ENCODE assay signal across 12 cellular contexts in genomic region chr11:73227571-73228211, GRCh38. TPM values are rescaled to one million over a fixed set of nuclear protein-coding genes. Genes with fewer than 3 reads are reported as not detected.
A peak's percentile ranks its signal among the peaks of the same experiment; 100 is the strongest.
DNase-seq lines count a peak whose midpoint lies in the region; ATAC-seq and TF ChIP-seq lines count a peak whose summit lies in the region.
"Had no signal": no experiment of that assay in that cellular context is flagged by ENCODE, and none has a peak within 500 bp of the region (broad histone marks: within the 10 kb centered on the region; RNA-seq: fewer than 3 reads in every experiment).

No MANE protein-coding gene starts in this region.

- H3K27ac ChIP-seq in breast epithelium, result peak overlapping the region in 1 of 2 donors; percentile 48
- H3K27ac ChIP-seq: testis had no signal

- TF ChIP-seq POLR2A in breast epithelium (IDR thresholded peaks at IDR 0.05) (no peak), lower leg skin (IDR thresholded peaks at IDR 0.05) (no peak)

- ATAC-seq in HG03045 (IDR thresholded peaks at IDR 0.05; ENCODE audit: unreplicated experiment) (no peak), HG02759 (IDR thresholded peaks at IDR 0.05; ENCODE audit: unreplicated experiment) (no peak)
- ATAC-seq: heart left ventricle had no signal

- no peaks in the 10 kb centered on the region for H3K36me3 ChIP-seq in breast epithelium

- intact Hi-C loops in breast epithelium (cut with DNase I; ENCODE audit: low total_unique reads), result no loop called here
- intact Hi-C loops in lower leg skin (cut with DNase I; ENCODE audit: low total_unique reads), result no loop called here

- H3K4me3 ChIP-seq in breast epithelium (no peak overlapping the region), lower leg skin (ENCODE audit: low read depth, poor library complexity, severe bottlenecking) (no peak overlapping the region)
- H3K4me3 ChIP-seq: heart left ventricle, testis had no signal

- no peaks in the 10 kb centered on the region for H3K9me3 ChIP-seq in breast epithelium
- H3K9me3 ChIP-seq: heart left ventricle, testis had no signal

- 49 to 58% methylated on average over 9 to 12 of the region's 12 CpGs for WGBS in lower leg skin, 2 donors

- peak in 2 of 3 donors; percentile 37 to 47 for TF ChIP-seq CTCF in breast epithelium (IDR thresholded peaks at IDR 0.05)
- TF ChIP-seq CTCF in lower leg skin (IDR thresholded peaks at IDR 0.05), result no peak

- H3K4me1 ChIP-seq in breast epithelium, result peaks cover 0 to 9% of the 10 kb centered on the region in 2 donors
- H3K4me1 ChIP-seq: testis had no signal

- H3K27me3 ChIP-seq in breast epithelium, result no peaks in the 10 kb centered on the region
- H3K27me3 ChIP-seq: heart left ventricle, testis had no signal

- peak; percentile 38 for DNase-seq in activated CD8-positive, alpha-beta memory T cell treated with anti-CD3 and anti-CD28 coated beads, Interleukin-2, amount 50 U/mL, for 48 hours
- no peak for DNase-seq in activated CD8-positive, alpha-beta memory T cell treated with anti-CD3 and anti-CD28 coated beads, Interleukin-2, amount 50 U/mL, for 4 hours
- DNase-seq in breast epithelium (ENCODE audit: low spot score in 2 of 2) (peak; percentile 58 to 87), lower leg skin (ENCODE audit: low spot score in 2 of 2) (peak; percentile 49 to 86)
- no peak for DNase-seq in stimulated activated CD4-positive, alpha-beta T cell treated with anti-CD3 and anti-CD28 coated beads, Interleukin-15, amount 100 ng/mL, for 24 hours
- DNase-seq in activated CD4-positive, alpha-beta T cell treated with anti-CD3 and anti-CD28 coated beads, Interleukin-2, amount 50 U/mL, for 48 hours, result no peak
- DNase-seq: stimulated activated CD4-positive, alpha-beta T cell treated with anti-CD3 and anti-CD28 coated beads, Interleukin-4, amount 100 ng/mL, for 1 hour; testis had no signal

RNA-seq across cellular contexts. Expression of gene P2RY2, which starts 9.6 kb away (rescaled TPM):
- total RNA-seq in breast epithelium (1 to 10 TPM in 2 of 3 donors, under 1 TPM in 1; 0.32 to 7.6 (median 5.2) TPM), lower leg skin (1 to 10 TPM; 3.2 to 8.7 (median 5.1) TPM)
- total RNA-seq: activated T-helper 1 cell treated with anti-CD3 and anti-CD28 coated beads, Interleukin-12 subunit alpha, Interleukin-12 subunit beta, Interleukin-2, Interleukin-4 antibody, amounts not matched to agents 30 ng/mL and 10 ng/mL and 1 ng/mL, durations not matched to agents 14 hours and 24 hours and 36 hours had no signal

RNA-seq across cellular contexts. Expression of gene P2RY6, which starts 44.4 kb away (rescaled TPM):
- total RNA-seq in breast epithelium (1 to 10 TPM; 1.6 to 3.4 (median 1.9) TPM), lower leg skin (under 1 TPM in 2 of 4 donors, not detected in 2; 0.46 to 0.81 TPM)
- total RNA-seq: activated T-helper 1 cell treated with anti-CD3 and anti-CD28 coated beads, Interleukin-12 subunit alpha, Interleukin-12 subunit beta, Interleukin-2, Interleukin-4 antibody, amounts not matched to agents 30 ng/mL and 10 ng/mL and 1 ng/mL, durations not matched to agents 14 hours and 24 hours and 36 hours had no signal

Comparison
In these comparisons a context has a peak if more than half of its experiments do, and no peak if none do; other contexts are left out.
1. DNase-seq: peak in activated CD8-positive, alpha-beta memory T cell treated with anti-CD3 and anti-CD28 coated beads, Interleukin-2, amount 50 U/mL, for 48 hours (single experiment), breast epithelium (2 of 2) and lower leg skin (2 of 2); none in activated CD8-positive, alpha-beta memory T cell treated with anti-CD3 and anti-CD28 coated beads, Interleukin-2, amount 50 U/mL, for 4 hours (single experiment), stimulated activated CD4-positive, alpha-beta T cell treated with anti-CD3 and anti-CD28 coated beads, Interleukin-15, amount 100 ng/mL, for 24 hours (single experiment) and activated CD4-positive, alpha-beta T cell treated with anti-CD3 and anti-CD28 coated beads, Interleukin-2, amount 50 U/mL, for 48 hours (0 of 2).
2. CTCF ChIP-seq: peak in breast epithelium (2 of 3); none in lower leg skin (0 of 3).